In the genomic region with DNA sequence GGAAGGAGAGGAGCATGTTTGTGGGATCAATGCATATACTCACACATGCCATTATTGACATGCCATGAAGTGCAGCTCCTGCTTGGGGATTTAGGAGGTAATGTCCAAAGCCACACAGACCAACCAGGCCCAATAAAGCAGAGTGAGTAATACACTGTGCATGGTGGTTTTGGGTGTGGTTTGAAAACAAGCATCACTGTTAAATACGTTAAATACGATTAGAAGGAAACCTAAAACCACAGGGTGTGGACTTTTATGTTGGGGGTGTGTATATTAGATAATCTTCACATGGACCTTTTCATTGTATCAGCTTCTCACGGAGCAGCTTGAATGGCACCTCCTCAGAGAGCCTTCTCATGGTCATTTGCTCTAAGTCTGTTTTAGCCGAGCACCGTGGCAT, we compare ENCODE assay signal across 9 cellular contexts. TPM values are rescaled to one million over a fixed set of nuclear protein-coding genes. Genes with fewer than 3 reads are reported as not detected.
DNase-seq lines count a peak whose midpoint lies in the region; ATAC-seq and TF ChIP-seq lines count a peak whose summit lies in the region.
"Had no signal": no experiment of that assay in that cellular context is flagged by ENCODE, and none has a peak within 500 bp of the region (broad histone marks: within the 10 kb centered on the region; RNA-seq: fewer than 3 reads in every experiment).

No MANE protein-coding gene starts in this region.

- no peak for TF ChIP-seq POLR2A in body of pancreas (IDR thresholded peaks at IDR 0.05)

- H3K4me1 Mint-ChIP-seq in activated naive CD8-positive, alpha-beta T cell (ENCODE audit: low read depth) = peaks cover 23% of the 10 kb centered on the region
- peaks cover 13% of the 10 kb centered on the region for H3K4me1 Mint-ChIP-seq in activated naive CD8-positive, alpha-beta T cell treated with anti-CD3 and anti-CD28 coated beads for 36 hours

- TF ChIP-seq CTCF in RWPE2 (IDR thresholded peaks at IDR 0.05; ENCODE audit: poor library complexity, severe bottlenecking) = no peak
- TF ChIP-seq CTCF in body of pancreas (IDR thresholded peaks at IDR 0.05) = no peak

- no peaks in the 10 kb centered on the region for H3K36me3 Mint-ChIP-seq in activated naive CD8-positive, alpha-beta T cell
- H3K36me3 Mint-ChIP-seq in activated naive CD8-positive, alpha-beta T cell treated with anti-CD3 and anti-CD28 coated beads for 36 hours = no peaks in the 10 kb centered on the region

- H3K27ac Mint-ChIP-seq in activated naive CD8-positive, alpha-beta T cell = peak overlapping the region; percentile 54
- no peak overlapping the region for H3K27ac Mint-ChIP-seq in activated naive CD8-positive, alpha-beta T cell treated with anti-CD3 and anti-CD28 coated beads for 36 hours

- peaks cover 8% of the 10 kb centered on the region for H3K4me1 ChIP-seq in RWPE2 (ENCODE audit: insufficient read depth, poor library complexity, severe bottlenecking)
- H3K4me1 ChIP-seq in body of pancreas = no peaks in the 10 kb centered on the region

- H3K27me3 Mint-ChIP-seq in activated naive CD8-positive, alpha-beta T cell = no peaks in the 10 kb centered on the region
- no peaks in the 10 kb centered on the region for H3K27me3 Mint-ChIP-seq in activated naive CD8-positive, alpha-beta T cell treated with anti-CD3 and anti-CD28 coated beads for 36 hours

- H3K4me3 ChIP-seq in RWPE2 (ENCODE audit: severe bottlenecking) = no peak overlapping the region
- H3K4me3 ChIP-seq in body of pancreas = no peak overlapping the region

- 73 to 82% methylated on average over 5 of the region's 5 CpGs for WGBS in body of pancreas, 2 donors

- intact Hi-C loops in body of pancreas (cut with DNase I) = no loop called here

- H3K4me3 Mint-ChIP-seq in activated naive CD8-positive, alpha-beta T cell = peak overlapping the region; percentile 13
- no peak overlapping the region for H3K4me3 Mint-ChIP-seq in activated naive CD8-positive, alpha-beta T cell treated with anti-CD3 and anti-CD28 coated beads for 36 hours

- no peak for DNase-seq in activated naive CD8-positive, alpha-beta T cell treated with anti-CD3 and anti-CD28 coated beads for 36 hours
- DNase-seq in RWPE2 (ENCODE audit: low spot score) = peak; percentile 65
- peak; percentile 82 for DNase-seq in dedifferentiated amniotic fluid mesenchymal stem cell (ENCODE audit: extremely low spot score)
- DNase-seq in stromal cell of bone marrow (ENCODE audit: low read depth) = peak; percentile 71
- DNase-seq in body of pancreas = no peak
- DNase-seq: NCI-H1694 treated with DMSO at 0.1 percent for 48 hours had no signal

- H3K36me3 ChIP-seq in RWPE2 (ENCODE audit: low read depth) (no peaks in the 10 kb centered on the region), body of pancreas (replicated peaks in 1 of 2; ENCODE audit: insufficient read depth in 1 of 2, low read depth in 2 of 2) (no peaks in the 10 kb centered on the region)

- H3K9me3 ChIP-seq in RWPE2 (ENCODE audit: severe bottlenecking) = no peaks in the 10 kb centered on the region
- no peaks in the 10 kb centered on the region for H3K9me3 ChIP-seq in body of pancreas

- peak; percentile 98 for ATAC-seq in RWPE2 (ENCODE audit: low read depth)
- ATAC-seq in HG02852 (IDR thresholded peaks at IDR 0.05; ENCODE audit: unreplicated experiment) = no peak
- no peak for ATAC-seq in body of pancreas
- ATAC-seq in GM18519 (IDR thresholded peaks at IDR 0.05; ENCODE audit: low FRiP score, unreplicated experiment) = no peak

- H3K27ac ChIP-seq in RWPE2 (ENCODE audit: poor library complexity, severe bottlenecking) (peak overlapping the region; percentile 48), body of pancreas (no peak overlapping the region)

- H3K9me3 Mint-ChIP-seq in activated naive CD8-positive, alpha-beta T cell (ENCODE audit: low read depth) = no peaks in the 10 kb centered on the region
- no peaks in the 10 kb centered on the region for H3K9me3 Mint-ChIP-seq in activated naive CD8-positive, alpha-beta T cell treated with anti-CD3 and anti-CD28 coated beads for 36 hours

- no peaks in the 10 kb centered on the region for H3K27me3 ChIP-seq in RWPE2 (ENCODE audit: insufficient read depth, poor library complexity, severe bottlenecking)
- H3K27me3 ChIP-seq in body of pancreas = no peaks in the 10 kb centered on the region

RNA-seq across cellular contexts. Expression of a gene that starts 10.4 kb away (rescaled TPM):
- 100 to 1,000 TPM; 160 to 163 TPM for total RNA-seq in activated naive CD8-positive, alpha-beta T cell treated with anti-CD3 and anti-CD28 coated beads for 36 hours
- total RNA-seq in body of pancreas = 100 to 1,000 TPM; 107 to 114 TPM

RNA-seq across cellular contexts. Expression of a gene that starts 12.9 kb away (rescaled TPM):
- 10 to 100 TPM; 14.6 to 17.8 TPM for total RNA-seq in activated naive CD8-positive, alpha-beta T cell treated with anti-CD3 and anti-CD28 coated beads for 36 hours
- 10 to 100 TPM; 24.6 to 29.7 TPM for total RNA-seq in body of pancreas

Comparison
In these comparisons a context has a peak if more than half of its experiments do, and no peak if none do; other contexts are left out.
1. DNase-seq: peak in RWPE2 (single experiment), dedifferentiated amniotic fluid mesenchymal stem cell (single experiment) and stromal cell of bone marrow (single experiment); none in activated naive CD8-positive, alpha-beta T cell treated with anti-CD3 and anti-CD28 coated beads for 36 hours (single experiment) and body of pancreas (0 of 4).